ENCODE assay signal across 22 cellular contexts in the genomic region with DNA sequence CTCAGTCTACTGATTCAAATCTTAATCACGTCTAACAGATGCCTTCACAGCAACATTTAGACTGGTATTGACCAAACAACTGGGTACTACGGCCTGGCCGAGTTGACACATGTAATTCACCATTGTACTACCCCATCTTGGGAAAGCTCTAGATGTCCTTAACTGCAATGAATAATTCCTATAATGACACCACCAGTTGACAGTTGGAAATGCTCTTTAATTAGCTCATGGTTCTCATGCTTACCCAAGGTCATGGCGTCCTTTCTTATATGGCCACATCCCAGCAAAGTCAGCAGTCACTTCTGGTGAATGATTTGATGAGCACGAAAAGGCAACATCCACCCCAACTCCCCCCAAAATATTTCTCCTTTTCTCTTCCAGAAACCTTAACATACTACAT.
"Had no signal": no experiment of that assay in that cellular context is flagged by ENCODE, and none has a peak within 500 bp of the region (broad histone marks: within the 10 kb centered on the region; RNA-seq: fewer than 3 reads in every experiment).

No MANE protein-coding gene starts in this region.

- H3K36me3 ChIP-seq: colonic mucosa, esophagus squamous epithelium, gastrocnemius medialis, gastroesophageal sphincter, heart left ventricle, heart right ventricle had no signal

- H3K27ac ChIP-seq: colonic mucosa, coronary artery, dorsolateral prefrontal cortex, epithelial cell of prostate, foreskin keratinocyte, gastrocnemius medialis, gastroesophageal sphincter, heart left ventricle, heart right ventricle had no signal

- H3K9me3 ChIP-seq: colonic mucosa, esophagus squamous epithelium, gastrocnemius medialis, gastroesophageal sphincter, heart left ventricle, heart right ventricle had no signal

- H3K27me3 ChIP-seq: colonic mucosa, foreskin keratinocyte, gastrocnemius medialis, heart left ventricle, heart right ventricle had no signal

- H3K4me1 ChIP-seq: colonic mucosa, foreskin keratinocyte, gastrocnemius medialis, gastroesophageal sphincter had no signal

- DNase-seq: colonic mucosa; cortex of kidney; dermis blood vessel endothelial cell; dorsolateral prefrontal cortex; effector CD4-positive, alpha-beta T cell; effector CD8-positive, alpha-beta T cell; effector memory CD4-positive, alpha-beta T cell; effector memory CD8-positive, alpha-beta T cell; endodermal cell; erythroblast; esophagus squamous epithelium; foreskin fibroblast; foreskin keratinocyte; foreskin melanocyte; gastrocnemius medialis; glutamatergic neuron; head of caudate nucleus; heart left ventricle; heart right ventricle had no signal

- H3K4me3 ChIP-seq: colonic mucosa, coronary artery, dorsolateral prefrontal cortex, esophagus squamous epithelium, gastrocnemius medialis, gastroesophageal sphincter, heart left ventricle, heart right ventricle had no signal

- ATAC-seq: effector memory CD8-positive, alpha-beta T cell; foreskin keratinocyte; gastrocnemius medialis; gastroesophageal sphincter had no signal
